Comparison of ENCODE assay signal across 2 cellular contexts in genomic region chr1:7177438-7178126, GRCh38.
TF ChIP-seq lines count a peak whose summit lies in the region.

No MANE protein-coding gene starts in this region.

TF ChIP-seq in GM23338, 12 proteins besides CTCF, POLR2A, EP300 and RAD21 (continued from another document):
- no peak for TF ChIP-seq REST (IDR thresholded peaks at IDR 0.05; ENCODE audit: unreplicated experiment)
- TF ChIP-seq ZNF331 (CRISPR knock-in tag; IDR thresholded peaks at IDR 0.05; ENCODE audit: low read depth), result no peak
- TF ChIP-seq JUNB (IDR thresholded peaks at IDR 0.05; ENCODE audit: unreplicated experiment), result no peak
- no peak for TF ChIP-seq EZH2phosphoT487 (IDR thresholded peaks at IDR 0.05; ENCODE audit: unreplicated experiment)
- no peak for TF ChIP-seq CREB1 (CRISPR knock-in tag; IDR thresholded peaks at IDR 0.05; ENCODE audit: low read depth)
- TF ChIP-seq ZNF462 (CRISPR knock-in tag; IDR thresholded peaks at IDR 0.05), result no peak
- no peak for TF ChIP-seq ETS1 (IDR thresholded peaks at IDR 0.05)
- TF ChIP-seq STAT1 (IDR thresholded peaks at IDR 0.05; ENCODE audit: unreplicated experiment), result no peak

TF ChIP-seq in H1, 55 proteins besides CTCF, POLR2A, EP300 and RAD21 (continued from another document):
- TF ChIP-seq ATF3 (IDR thresholded peaks at IDR 0.05; ENCODE audit: insufficient read depth, low read depth, low read length), result no peak
